Comparison of ENCODE assay signal across 23 cellular contexts in the genomic region with DNA sequence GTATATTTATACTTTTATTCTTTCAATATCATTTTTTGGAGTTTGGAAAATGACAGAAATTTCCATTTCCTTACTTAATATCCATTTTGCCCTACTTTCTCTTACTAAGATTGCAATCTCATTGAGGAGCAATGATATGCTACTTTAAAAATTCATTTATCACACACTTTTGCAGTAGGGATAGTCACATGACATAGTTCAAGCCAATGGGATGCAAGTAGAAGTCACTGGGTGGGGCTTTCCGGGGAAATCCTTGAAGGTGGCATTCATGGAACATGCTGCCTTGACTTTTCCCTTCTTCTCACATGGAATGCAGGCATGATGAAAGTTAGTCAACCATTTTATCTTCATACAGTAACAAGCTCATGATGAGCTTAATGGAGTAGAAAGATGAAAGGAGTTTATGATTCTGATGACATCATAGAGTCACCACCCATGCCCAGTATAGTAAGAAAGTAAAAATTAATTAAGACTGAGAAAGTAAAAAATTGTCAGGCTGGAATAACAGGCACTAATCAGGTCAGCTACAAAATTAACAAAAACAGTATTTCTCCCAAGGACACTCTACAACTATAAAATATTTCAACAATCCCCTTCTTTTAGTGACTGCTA. TPM values are rescaled to one million over a fixed set of nuclear protein-coding genes. Genes with fewer than 3 reads are reported as not detected.
"Had no signal": no experiment of that assay in that cellular context is flagged by ENCODE, and none has a peak within 500 bp of the region (broad histone marks: within the 10 kb centered on the region; RNA-seq: fewer than 3 reads in every experiment).

No MANE protein-coding gene starts in this region.

- ATAC-seq: Right ventricle myocardium inferior, SK-N-SH treated with all-trans-retinoic acid at 6 μM for 48 hours had no signal

- H3K4me1 ChIP-seq: Peyer's patch had no signal

- DNase-seq: KBM-7, MV-4-11, NCI-H1092, NCI-H1105 treated with DMSO at 0.1 percent for 48 hours, NCI-H1417 treated with DMSO at 0.1 percent for 48 hours, NCI-H146, NCI-H1694 treated with DMSO at 0.1 percent for 48 hours, NCI-H1930, NCI-H2081, NCI-H2171, NCI-H446, NCI-H510A, NCI-H524 treated with DMSO at 0.1 percent for 48 hours, NCI-H69, NCI-H774, PC-9, Peyer's patch, SHP77 treated with DMSO at 0.1 percent for 48 hours, SJCRH30 had no signal

- H3K27me3 ChIP-seq: Peyer's patch, SJCRH30 had no signal

- H3K4me3 ChIP-seq: PC-9, Peyer's patch, SJCRH30 had no signal

- H2AFZ ChIP-seq: PC-9 had no signal

- H3K4me1 Mint-ChIP-seq: IgD-negative memory B cell had no signal

- H3K36me3 ChIP-seq: Peyer's patch, SJCRH30 had no signal

- H3K9me3 ChIP-seq: SJCRH30 had no signal

- H3K27ac ChIP-seq: PC-9, Peyer's patch, SJCRH30 had no signal

- H3K4me2 ChIP-seq: PC-9 had no signal

RNA-seq across cellular contexts. Expression of a gene that starts 33.4 kb away (rescaled TPM):
- total RNA-seq: HT1080, Peyer's patch had no signal
- polyA plus RNA-seq: IgD-negative memory B cell had no signal
